Comparison of ENCODE assay signal across 8 cellular contexts in the genomic region with DNA sequence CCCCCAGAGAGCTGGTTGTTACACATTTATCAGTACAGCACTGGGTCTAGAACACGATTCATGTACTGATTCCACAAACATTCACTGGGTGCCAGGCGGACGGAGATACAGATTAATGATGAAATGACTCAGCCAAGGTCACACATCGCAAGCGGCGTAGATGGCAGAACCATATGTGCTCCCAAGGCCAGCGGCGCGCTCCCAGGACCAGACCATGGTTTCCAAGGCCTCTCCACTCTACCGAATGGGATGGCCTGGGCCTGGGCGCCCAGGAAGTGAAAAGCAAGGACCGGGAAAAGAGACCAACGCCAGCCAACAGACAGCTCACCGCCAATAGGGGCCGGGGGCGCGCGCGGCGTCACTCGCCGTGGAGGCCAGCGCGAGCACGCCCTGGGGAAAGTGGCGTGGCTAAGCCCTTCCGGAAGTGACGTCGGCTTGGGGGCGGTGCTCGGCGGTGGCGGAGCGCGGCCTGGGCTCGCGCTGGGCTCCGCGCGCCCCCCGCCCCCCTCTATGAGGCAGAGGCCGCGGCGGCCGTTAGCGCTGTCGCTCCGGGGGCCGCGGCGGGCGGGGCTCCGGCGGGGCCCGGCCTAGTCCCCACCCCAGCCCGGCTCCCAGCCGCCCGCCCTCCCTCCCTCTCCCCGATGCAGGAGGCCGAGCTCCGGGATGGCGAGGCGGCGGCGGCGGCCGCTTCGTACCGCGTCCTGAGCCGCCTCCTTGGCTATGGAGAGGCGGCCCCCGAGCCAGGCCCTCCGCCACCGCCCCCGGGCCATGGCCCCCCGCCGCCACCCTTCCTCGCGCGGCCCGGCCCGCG. TPM values are rescaled to one million over a fixed set of nuclear protein-coding genes. Genes with fewer than 3 reads are reported as not detected.
A peak's percentile ranks its signal among the peaks of the same experiment; 100 is the strongest.
DNase-seq lines count a peak whose midpoint lies in the region; ATAC-seq, FAIRE-seq and TF ChIP-seq lines count a peak whose summit lies in the region.

A gene with protein sequence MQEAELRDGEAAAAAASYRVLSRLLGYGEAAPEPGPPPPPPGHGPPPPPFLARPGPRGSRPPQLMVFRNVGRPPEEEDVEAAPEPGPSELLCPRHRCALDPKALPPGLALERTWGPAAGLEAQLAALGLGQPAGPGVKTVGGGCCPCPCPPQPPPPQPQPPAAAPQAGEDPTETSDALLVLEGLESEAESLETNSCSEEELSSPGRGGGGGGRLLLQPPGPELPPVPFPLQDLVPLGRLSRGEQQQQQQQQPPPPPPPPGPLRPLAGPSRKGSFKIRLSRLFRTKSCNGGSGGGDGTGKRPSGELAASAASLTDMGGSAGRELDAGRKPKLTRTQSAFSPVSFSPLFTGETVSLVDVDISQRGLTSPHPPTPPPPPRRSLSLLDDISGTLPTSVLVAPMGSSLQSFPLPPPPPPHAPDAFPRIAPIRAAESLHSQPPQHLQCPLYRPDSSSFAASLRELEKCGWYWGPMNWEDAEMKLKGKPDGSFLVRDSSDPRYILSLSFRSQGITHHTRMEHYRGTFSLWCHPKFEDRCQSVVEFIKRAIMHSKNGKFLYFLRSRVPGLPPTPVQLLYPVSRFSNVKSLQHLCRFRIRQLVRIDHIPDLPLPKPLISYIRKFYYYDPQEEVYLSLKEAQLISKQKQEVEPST (plus strand): TSS at position 433 of the 811 bp plus-strand sequence. CDS start 209 bp downstream, at position 642.

- TF ChIP-seq POLR2A in endothelial cell of umbilical vein (IDR thresholded peaks at IDR 0.05; ENCODE audit: low read depth, low read length) = peak; percentile 64

- peak within 1 kb of the TSS; percentile 44 for H3K27ac ChIP-seq in HUES48 (ENCODE audit: low read depth, low read length)
- peak within 1 kb of the TSS; percentile 21 for H3K27ac ChIP-seq in endothelial cell of umbilical vein (ENCODE audit: insufficient read depth, low read depth, low read length)

- peaks cover 5% of the 10 kb centered on the region for H3K36me3 Mint-ChIP-seq in Caco-2 (ENCODE audit: insufficient read depth, unreplicated experiment)

- DNase-seq in Caco-2 (peak; percentile 94 to 97), NT2/D1 (ENCODE audit: low read depth, low spot score) (peak; percentile 66), endothelial cell of umbilical vein (ENCODE audit: low read depth, low spot score) (peak; percentile 89), midbrain (lab: John Stamatoyannopoulos, UW) (peak; percentile 92)
- DNase-seq in activated CD8-positive, alpha-beta memory T cell treated with anti-CD3 and anti-CD28 coated beads, Interleukin-2, amount 50 U/mL, for 24 hours (ENCODE audit: extremely low read depth) = peak; percentile 83
- peak; percentile 87 to 90 for DNase-seq in stimulated activated CD8-positive, alpha-beta memory T cell treated with anti-CD3 and anti-CD28 coated beads, Interleukin-15, amount 100 ng/mL, for 48 hours (ENCODE audit: low read depth in 2 of 2)

- H3K4me2 ChIP-seq in endothelial cell of umbilical vein (ENCODE audit: insufficient read depth, low read length) = peak within 1 kb of the TSS; percentile 91

- intact Hi-C loops in Caco-2 (cut with micrococcal nuclease; ENCODE audit: unreplicated experiment) = loop anchor here (10.0 kb wide), 1 partner anchor 133 kb away; no protein-coding TSS in a partner anchor
- intact Hi-C loops in endothelial cell of umbilical vein (cut with micrococcal nuclease) = loop anchor here (5.0 kb wide), 1 partner anchor 141 kb away; no protein-coding TSS in a partner anchor

- H3K36me3 ChIP-seq in Caco-2 (ENCODE audit: control insufficient read depth, insufficient read depth, low read length) (no peaks in the 10 kb centered on the region), HUES48 (ENCODE audit: control insufficient read depth, insufficient read depth, low read length) (no peaks in the 10 kb centered on the region), NT2/D1 (ENCODE audit: insufficient read depth, insufficient read length, low read length) (no peaks in the 10 kb centered on the region), endothelial cell of umbilical vein (ENCODE audit: control insufficient read depth in 2 of 2, extremely low read depth in 1 of 2, insufficient read depth in 2 of 2, low read length in 2 of 2) (no peaks in the 10 kb centered on the region)

- H3K27me3 Mint-ChIP-seq in Caco-2 (ENCODE audit: insufficient read depth, unreplicated experiment) = no peaks in the 10 kb centered on the region

- H3K27me3 ChIP-seq in Caco-2 (replicated peaks; ENCODE audit: control insufficient read depth, insufficient read depth, low read length) (no peaks in the 10 kb centered on the region), HUES48 (ENCODE audit: control insufficient read depth, insufficient read depth, low read length) (no peaks in the 10 kb centered on the region; the same call in 1 of the 2 replicates), NT2/D1 (ENCODE audit: insufficient read depth, insufficient read length) (peaks cover 15% of the 10 kb centered on the region), endothelial cell of umbilical vein (ENCODE audit: control insufficient read depth in 2 of 2, insufficient read depth in 2 of 2, low read length in 2 of 2) (no peaks in the 10 kb centered on the region)

- dilution Hi-C loops in endothelial cell of umbilical vein (cut with MboI; ENCODE audit: extremely low pct_ligation_motif_present, low sequenced_read_pairs) = no loop called here

- peak within 1 kb of the TSS; percentile 92 for H3K27ac Mint-ChIP-seq in Caco-2 (ENCODE audit: unreplicated experiment)

- POLR2A ChIA-PET in Caco-2 (lab: Charles Lee) (interaction anchor here (0.6 to 1.4 kb wide), 9 partner anchors 11 to 1750 kb away, joined by 3 to 18 read pairs (median 5); a partner anchor contains a TSS), endothelial cell of umbilical vein (lab: Charles Lee) (no interaction called here)

- H3K9ac ChIP-seq in HUES48 (ENCODE audit: low read depth, low read length) (peak within 1 kb of the TSS; percentile 31), NT2/D1 (ENCODE audit: insufficient read length, low read depth) (peak within 1 kb of the TSS; percentile 80), endothelial cell of umbilical vein (replicated peaks; ENCODE audit: extremely low read depth, insufficient read depth, low read length) (peak within 1 kb of the TSS; percentile 59)

- TF ChIP-seq CTCF in Caco-2 (IDR thresholded peaks at IDR 0.05; ENCODE audit: insufficient read depth in 1 of 2, low read depth in 1 of 2, low read length in 1 of 2, severe bottlenecking in 1 of 2, unreplicated experiment in 1 of 2) (no peak), endothelial cell of umbilical vein (IDR thresholded peaks at IDR 0.05; ENCODE audit: extremely low read depth in 1 of 2, insufficient read depth in 1 of 2, low read depth in 1 of 2, low read length in 2 of 2) (no peak)

- peak; percentile 77 for ATAC-seq in GM21390 (IDR thresholded peaks at IDR 0.05; ENCODE audit: unreplicated experiment)

- peak within 1 kb of the TSS; percentile 92 for H3K4me3 Mint-ChIP-seq in Caco-2 (ENCODE audit: unreplicated experiment)

- no peaks in the 10 kb centered on the region for H4K20me1 ChIP-seq in endothelial cell of umbilical vein (replicated peaks; ENCODE audit: control insufficient read depth, extremely low read depth, insufficient read depth, low read length)

- CTCF ChIA-PET in Caco-2 (lab: Charles Lee) (interaction anchor here (0.6 to 6.4 kb wide), 10 partner anchors 10 to 875 kb away, joined by 3 to 183 read pairs (median 4); no protein-coding TSS in a partner anchor), endothelial cell of umbilical vein (lab: Charles Lee) (interaction anchor here (0.6 to 4.7 kb wide), 11 partner anchors 11 to 317 kb away, joined by 3 to 57 read pairs (median 3); no protein-coding TSS in a partner anchor)

- BruUV-seq in Caco-2 (replicated peaks; lab: Mats Ljungman, UMichigan) (no TSS peak), endothelial cell of umbilical vein (replicated peaks; lab: Mats Ljungman, UMichigan) (TSS peak; percentile 92)

- no peaks in the 10 kb centered on the region for H3K9me3 Mint-ChIP-seq in Caco-2 (ENCODE audit: unreplicated experiment)

- peaks cover 3% of the 10 kb centered on the region for H3K79me2 ChIP-seq in endothelial cell of umbilical vein (ENCODE audit: control insufficient read depth, insufficient read depth, low read length)

- H3K4me3 ChIP-seq in Caco-2 (ENCODE audit: low read depth, low read length) = peak within 1 kb of the TSS; percentile 71
- peak within 1 kb of the TSS; percentile 69 for H3K4me3 ChIP-seq in HUES48 (ENCODE audit: low read depth, low read length)
- peak within 1 kb of the TSS; percentile 66 for H3K4me3 ChIP-seq in NT2/D1 (ENCODE audit: insufficient read length, low read depth)
- peak within 1 kb of the TSS; percentile 66 to 69 (median 69) for H3K4me3 ChIP-seq in endothelial cell of umbilical vein (replicated peaks in 1 of 3; ENCODE audit: insufficient read depth in 1 of 3, low read depth in 1 of 3, low read length in 3 of 3)

- H3K9me1 ChIP-seq in endothelial cell of umbilical vein (replicated peaks; ENCODE audit: control insufficient read depth, extremely low read depth, insufficient read depth, low read length) = no peaks in the 10 kb centered on the region

- no peaks in the 10 kb centered on the region for H3K9me3 ChIP-seq in Caco-2
- H3K9me3 ChIP-seq in HUES48 (ENCODE audit: control insufficient read depth, insufficient read depth, low read length) = no peaks in the 10 kb centered on the region
- H3K9me3 ChIP-seq in NT2/D1 (ENCODE audit: insufficient read depth, low read length) = no peaks in the 10 kb centered on the region
- no peaks in the 10 kb centered on the region for H3K9me3 ChIP-seq in endothelial cell of umbilical vein (replicated peaks; ENCODE audit: control insufficient read depth, insufficient read depth, low read length)

- FAIRE-seq in endothelial cell of umbilical vein (lab: Jason Lieb, UNC) = no peak

- H3K4me1 ChIP-seq in Caco-2 = peaks cover 14% of the 10 kb centered on the region
- H3K4me1 ChIP-seq in HUES48 (ENCODE audit: control insufficient read depth, insufficient read depth, low read length) = peaks cover 25% of the 10 kb centered on the region
- peaks cover 3% of the 10 kb centered on the region for H3K4me1 ChIP-seq in NT2/D1 (ENCODE audit: insufficient read depth, insufficient read length)
- peaks cover 8% of the 10 kb centered on the region for H3K4me1 ChIP-seq in endothelial cell of umbilical vein (ENCODE audit: control insufficient read depth, extremely low read depth, insufficient read depth, low read length)

- peak within 1 kb of the TSS; percentile 93 for H2AFZ ChIP-seq in endothelial cell of umbilical vein (ENCODE audit: low read depth, low read length)

- peaks cover 30% of the 10 kb centered on the region for H3K4me1 Mint-ChIP-seq in Caco-2 (ENCODE audit: low read depth, unreplicated experiment)

RNA-seq across cellular contexts. Expression of the gene that starts here (rescaled TPM):
- total RNA-seq in Caco-2 (2022) = 29.2 and 32.4 TPM in 2 replicates
- total RNA-seq in endothelial cell of umbilical vein = 10.4 and 11.7 TPM in 2 replicates
- 5.9 and 6.6 TPM in 2 replicates for polyA plus RNA-seq in endothelial cell of umbilical vein
- 7.5 and 7.9 TPM in 2 replicates for polyA plus RNA-seq in endothelial cell of umbilical vein (2011; cell fraction: cytosol; rRNA removed)
- 11.8 and 15.3 TPM in 2 replicates for polyA plus RNA-seq in endothelial cell of umbilical vein (2011; cell fraction: nucleus; rRNA removed)
- polyA plus RNA-seq in endothelial cell of umbilical vein (2012) = 7.6 and 8.9 TPM in 2 replicates
- polyA minus RNA-seq in endothelial cell of umbilical vein = 18.5 and 19.0 TPM in 2 replicates
- 14.0 TPM for polyA minus RNA-seq in endothelial cell of umbilical vein (2011; cell fraction: cytosol; rRNA and poly(A)+ RNA removed)
- 9.8 and 12.1 TPM in 2 replicates for polyA minus RNA-seq in endothelial cell of umbilical vein (2011; cell fraction: nucleus; rRNA and poly(A)+ RNA removed)

Comparison
In these comparisons a context has a peak if more than half of its experiments do, and no peak if none do; other contexts are left out.
1. Peak in every context shown above with its lines: DNase-seq, ATAC-seq, H3K4me3 ChIP-seq and H3K27ac ChIP-seq.